Comparison of ENCODE assay signal across 1 cellular context in genomic region chr1:115830963-115831362, GRCh38.
TF ChIP-seq lines count a peak whose summit lies in the region.

No MANE protein-coding gene starts in this region.

TF ChIP-seq in GM23338, 12 proteins besides CTCF, POLR2A, EP300 and RAD21 (continued from another document):
- TF ChIP-seq, protein P1, sequence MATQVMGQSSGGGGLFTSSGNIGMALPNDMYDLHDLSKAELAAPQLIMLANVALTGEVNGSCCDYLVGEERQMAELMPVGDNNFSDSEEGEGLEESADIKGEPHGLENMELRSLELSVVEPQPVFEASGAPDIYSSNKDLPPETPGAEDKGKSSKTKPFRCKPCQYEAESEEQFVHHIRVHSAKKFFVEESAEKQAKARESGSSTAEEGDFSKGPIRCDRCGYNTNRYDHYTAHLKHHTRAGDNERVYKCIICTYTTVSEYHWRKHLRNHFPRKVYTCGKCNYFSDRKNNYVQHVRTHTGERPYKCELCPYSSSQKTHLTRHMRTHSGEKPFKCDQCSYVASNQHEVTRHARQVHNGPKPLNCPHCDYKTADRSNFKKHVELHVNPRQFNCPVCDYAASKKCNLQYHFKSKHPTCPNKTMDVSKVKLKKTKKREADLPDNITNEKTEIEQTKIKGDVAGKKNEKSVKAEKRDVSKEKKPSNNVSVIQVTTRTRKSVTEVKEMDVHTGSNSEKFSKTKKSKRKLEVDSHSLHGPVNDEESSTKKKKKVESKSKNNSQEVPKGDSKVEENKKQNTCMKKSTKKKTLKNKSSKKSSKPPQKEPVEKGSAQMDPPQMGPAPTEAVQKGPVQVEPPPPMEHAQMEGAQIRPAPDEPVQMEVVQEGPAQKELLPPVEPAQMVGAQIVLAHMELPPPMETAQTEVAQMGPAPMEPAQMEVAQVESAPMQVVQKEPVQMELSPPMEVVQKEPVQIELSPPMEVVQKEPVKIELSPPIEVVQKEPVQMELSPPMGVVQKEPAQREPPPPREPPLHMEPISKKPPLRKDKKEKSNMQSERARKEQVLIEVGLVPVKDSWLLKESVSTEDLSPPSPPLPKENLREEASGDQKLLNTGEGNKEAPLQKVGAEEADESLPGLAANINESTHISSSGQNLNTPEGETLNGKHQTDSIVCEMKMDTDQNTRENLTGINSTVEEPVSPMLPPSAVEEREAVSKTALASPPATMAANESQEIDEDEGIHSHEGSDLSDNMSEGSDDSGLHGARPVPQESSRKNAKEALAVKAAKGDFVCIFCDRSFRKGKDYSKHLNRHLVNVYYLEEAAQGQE (IDR thresholded peaks at IDR 0.05; ENCODE audit: unreplicated experiment) = no peak
- TF ChIP-seq STAT1 (IDR thresholded peaks at IDR 0.05; ENCODE audit: unreplicated experiment) (no peak), ZNF114 (CRISPR knock-in tag; IDR thresholded peaks at IDR 0.05) (no peak), CREB1 (CRISPR knock-in tag; IDR thresholded peaks at IDR 0.05; ENCODE audit: low read depth) (no peak)
TF ChIP-seq in GM23338: peak in this region for 0.
